8 cellular contexts compared by ENCODE assay signal in the genomic region with DNA sequence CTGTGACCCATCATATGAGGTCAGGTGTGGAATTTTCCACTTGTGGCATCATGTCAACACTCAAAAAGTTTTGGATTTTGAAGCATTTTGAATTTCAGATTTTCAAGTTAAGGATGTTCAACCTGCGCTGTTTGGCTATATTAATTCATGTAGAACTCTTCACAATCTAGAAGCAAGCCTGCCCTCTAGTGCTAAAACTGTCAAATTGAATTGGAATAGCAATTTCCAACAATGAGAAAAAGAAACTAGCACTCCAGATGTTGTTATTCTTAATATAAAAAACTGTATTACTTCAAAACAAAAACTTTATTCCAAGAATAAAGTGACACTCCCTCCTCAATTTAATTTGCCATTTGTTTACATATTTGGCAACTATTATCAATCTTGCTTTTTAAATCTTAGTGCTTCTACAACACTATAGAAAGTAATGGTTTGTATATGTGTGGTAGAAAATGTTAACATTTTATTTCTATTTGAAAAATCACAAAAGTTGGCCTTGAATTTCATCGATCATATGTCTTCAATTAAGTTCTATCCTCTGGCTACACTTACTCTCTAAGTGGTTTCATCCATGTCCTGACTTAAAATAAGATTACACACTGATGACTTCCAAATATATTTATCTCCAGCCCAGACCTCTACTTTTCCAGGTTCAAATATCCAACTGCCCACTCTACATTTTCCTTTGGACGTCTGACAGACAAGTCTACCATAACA. TPM values are rescaled to one million over a fixed set of nuclear protein-coding genes. Genes with fewer than 3 reads are reported as not detected.
DNase-seq lines count a peak whose midpoint lies in the region; ATAC-seq, FAIRE-seq and TF ChIP-seq lines count a peak whose summit lies in the region.

No MANE protein-coding gene starts in this region.

- no peaks in the 10 kb centered on the region for H3K4me1 Mint-ChIP-seq in activated CD4-positive, alpha-beta T cell treated with anti-CD3 and anti-CD28 coated beads, Interleukin-2, amount 10 ng/mL, durations not matched to agents 7 days and 5 days

- peak; percentile 93 for FAIRE-seq in kidney (lab: Jason Lieb, UNC)

- no peak overlapping the region for H3K27ac ChIP-seq in kidney (ENCODE audit: low read depth in 2 of 2, low read length in 2 of 2)

- intact Hi-C loops in kidney (cut with DNase I): no loop called here

- no peak overlapping the region for H3K9ac ChIP-seq in kidney (ENCODE audit: low read length in 2 of 2)

- DNase-seq in activated CD4-positive, alpha-beta T cell treated with anti-CD3 and anti-CD28 coated beads, Interleukin-2, amount 10 ng/mL, durations not matched to agents 7 days and 5 days: peak; percentile 26
- no peak for DNase-seq in activated CD4-positive, alpha-beta T cell treated with anti-CD3 and anti-CD28 coated beads, Interleukin-2, amount 50 U/mL, for 1 hour
- peak; percentile 43 for DNase-seq in NCI-H1105 (lab: John Stamatoyannopoulos, UW)
- DNase-seq in amniotic epithelial cell (ENCODE audit: low read depth): peak; percentile 45
- DNase-seq in kidney: no peak
- DNase-seq in central memory CD4-positive, alpha-beta T cell: no peak

- no peaks in the 10 kb centered on the region for H3K36me3 ChIP-seq in kidney (ENCODE audit: control insufficient read depth in 1 of 2, insufficient read depth in 2 of 2, low read length in 2 of 2)

- H3K4me3 Mint-ChIP-seq in activated CD4-positive, alpha-beta T cell treated with anti-CD3 and anti-CD28 coated beads, Interleukin-2, amount 10 ng/mL, durations not matched to agents 7 days and 5 days: no peak overlapping the region

- H3K4me1 ChIP-seq in kidney (ENCODE audit: control insufficient read depth in 1 of 2, insufficient read depth in 1 of 2, low read depth in 1 of 2, low read length in 2 of 2): peaks cover 0 to 7% of the 10 kb centered on the region in 2 donors

- CTCF ChIA-PET in activated CD4-positive, alpha-beta T cell treated with anti-CD3 and anti-CD28 coated beads, Interleukin-2, amount 10 ng/mL, durations not matched to agents 7 days and 5 days (lab: Charles Lee): interaction anchor here (0.8 kb wide), 1 partner anchor 19 kb away, joined by 5 read pairs; no protein-coding TSS in a partner anchor

- H3K9me3 Mint-ChIP-seq in activated CD4-positive, alpha-beta T cell treated with anti-CD3 and anti-CD28 coated beads, Interleukin-2, amount 10 ng/mL, durations not matched to agents 7 days and 5 days: no peaks in the 10 kb centered on the region

- TF ChIP-seq CTCF in kidney (IDR thresholded peaks at IDR 0.05; ENCODE audit: borderline replicate concordance, extremely low read depth, insufficient read depth): peak; percentile 69

- no peak overlapping the region for H3K27ac Mint-ChIP-seq in activated CD4-positive, alpha-beta T cell treated with anti-CD3 and anti-CD28 coated beads, Interleukin-2, amount 10 ng/mL, durations not matched to agents 7 days and 5 days

- H3K36me3 Mint-ChIP-seq in activated CD4-positive, alpha-beta T cell treated with anti-CD3 and anti-CD28 coated beads, Interleukin-2, amount 10 ng/mL, durations not matched to agents 7 days and 5 days (ENCODE audit: low read depth): peaks cover 2% of the 10 kb centered on the region

- H3K27me3 Mint-ChIP-seq in activated CD4-positive, alpha-beta T cell treated with anti-CD3 and anti-CD28 coated beads, Interleukin-2, amount 10 ng/mL, durations not matched to agents 7 days and 5 days: no peaks in the 10 kb centered on the region

- ATAC-seq in GM21786 (IDR thresholded peaks at IDR 0.05; ENCODE audit: unreplicated experiment): peak; percentile 69
- ATAC-seq in GM18861 (IDR thresholded peaks at IDR 0.05; ENCODE audit: unreplicated experiment): no peak

- H3K9me3 ChIP-seq in kidney (ENCODE audit: control insufficient read depth in 1 of 2, low read length in 2 of 2): no peaks in the 10 kb centered on the region

- POLR2A ChIA-PET in activated CD4-positive, alpha-beta T cell treated with anti-CD3 and anti-CD28 coated beads, Interleukin-2, amount 10 ng/mL, durations not matched to agents 7 days and 5 days (lab: Charles Lee): no interaction called here

- H3K4me3 ChIP-seq in kidney (ENCODE audit: low read length in 2 of 2): no peak overlapping the region

RNA-seq across cellular contexts. Expression of a gene that starts 36.6 kb away (rescaled TPM):
- 10 to 100 TPM; 22.1 to 24.9 TPM for total RNA-seq in activated CD4-positive, alpha-beta T cell treated with anti-CD3 and anti-CD28 coated beads, Interleukin-2, amount 10 ng/mL, durations not matched to agents 7 days and 5 days
- 17.1 TPM for total RNA-seq in kidney
- 17.4 TPM for polyA plus RNA-seq in kidney (ENCODE audit: insufficient read depth, low read depth, low replicate concordance)

RNA-seq across cellular contexts. Expression of a gene that starts 53.9 kb away (rescaled TPM):
- 1 to 10 TPM in 1 of 2 experiments, under 1 TPM in 1; 0.92 to 1.3 TPM for total RNA-seq in activated CD4-positive, alpha-beta T cell treated with anti-CD3 and anti-CD28 coated beads, Interleukin-2, amount 10 ng/mL, durations not matched to agents 7 days and 5 days
- total RNA-seq in kidney: 30.9 TPM
- polyA plus RNA-seq in kidney (ENCODE audit: insufficient read depth, low read depth, low replicate concordance): 13.5 TPM

Comparison
In these comparisons a context has a peak if more than half of its experiments do, and no peak if none do; other contexts are left out.
1. DNase-seq: peak in activated CD4-positive, alpha-beta T cell treated with anti-CD3 and anti-CD28 coated beads, Interleukin-2, amount 10 ng/mL, durations not matched to agents 7 days and 5 days (single experiment), NCI-H1105 (single experiment) and amniotic epithelial cell (single experiment); none in activated CD4-positive, alpha-beta T cell treated with anti-CD3 and anti-CD28 coated beads, Interleukin-2, amount 50 U/mL, for 1 hour (single experiment), kidney (single experiment) and central memory CD4-positive, alpha-beta T cell (single experiment).
2. RNA of a gene that starts 53.9 kb away (total RNA-seq): 30.9 TPM in kidney (single experiment); 0.92 to 1.3 TPM in activated CD4-positive, alpha-beta T cell treated with anti-CD3 and anti-CD28 coated beads, Interleukin-2, amount 10 ng/mL, durations not matched to agents 7 days and 5 days; every median in the first group is over 10 times any median in the second.